16 cellular contexts compared by ENCODE assay signal in genomic region chr9:125297917-125298316, GRCh38.
"Had no signal": no experiment of that assay in that cellular context is flagged by ENCODE, and none has a peak within 500 bp of the region (broad histone marks: within the 10 kb centered on the region; RNA-seq: fewer than 3 reads in every experiment).

No MANE protein-coding gene starts in this region.

- H3K27ac Mint-ChIP-seq: activated naive CD8-positive, alpha-beta T cell treated with anti-CD3 and anti-CD28 coated beads, Interleukin-2, amount 10 ng/mL, durations not matched to agents 7 days and 5 days; WTC11 had no signal

- H3K9me3 Mint-ChIP-seq: activated naive CD8-positive, alpha-beta T cell treated with anti-CD3 and anti-CD28 coated beads, Interleukin-2, amount 10 ng/mL, durations not matched to agents 7 days and 5 days; natural killer cell treated with Interleukin-12 subunit alpha and Interleukin-12 subunit beta and Interleukin-15 and Interleukin-18, amount 100 ng/mL, for 72 hours; WTC11 had no signal

- H3K4me1 ChIP-seq: prostate gland had no signal

- H3K4me3 ChIP-seq: lung, prostate gland, spleen had no signal

- H3K27me3 Mint-ChIP-seq: activated naive CD8-positive, alpha-beta T cell treated with anti-CD3 and anti-CD28 coated beads, Interleukin-2, amount 10 ng/mL, durations not matched to agents 7 days and 5 days; natural killer cell treated with Interleukin-12 subunit alpha and Interleukin-12 subunit beta and Interleukin-15 and Interleukin-18, amount 100 ng/mL, for 72 hours had no signal

- H3K4me3 Mint-ChIP-seq: activated naive CD8-positive, alpha-beta T cell treated with anti-CD3 and anti-CD28 coated beads, Interleukin-2, amount 10 ng/mL, durations not matched to agents 7 days and 5 days; natural killer cell treated with Interleukin-12 subunit alpha and Interleukin-12 subunit beta and Interleukin-15 and Interleukin-18, amount 100 ng/mL, for 72 hours; WTC11 had no signal

- DNase-seq: activated CD4-positive, alpha-beta T cell treated with anti-CD3 and anti-CD28 coated beads, Interleukin-2, amount 50 U/mL, for 4 hours; activated naive CD4-positive, alpha-beta T cell; activated naive CD8-positive, alpha-beta T cell treated with anti-CD3 and anti-CD28 coated beads, Interleukin-2, amount 10 ng/mL, durations not matched to agents 7 days and 5 days; effector CD8-positive, alpha-beta T cell; erythroblast; foreskin keratinocyte; kidney; spleen; stimulated activated CD4-positive, alpha-beta T cell treated with anti-CD3 and anti-CD28 coated beads, Interleukin-4, amount 100 ng/mL, for 1 hour; stimulated activated naive CD4-positive, alpha-beta T cell treated with Interleukin-2 at 50 U/mL for 16 hours; T-helper 1 cell; T-helper 9 cell had no signal

- H3K36me3 ChIP-seq: prostate gland had no signal

- H3K27me3 ChIP-seq: foreskin keratinocyte, spleen had no signal

- H3K9me3 ChIP-seq: prostate gland, spleen had no signal

- H3K27ac ChIP-seq: foreskin keratinocyte, prostate gland, spleen had no signal

- ATAC-seq: foreskin keratinocyte; natural killer cell treated with Interleukin-12 subunit alpha and Interleukin-12 subunit beta and Interleukin-15 and Interleukin-18, amount 100 ng/mL, for 72 hours; WTC11 had no signal
